ENCODE assay signal across 13 cellular contexts in genomic region chr5:10759111-10759510, GRCh38. TPM values are rescaled to one million over a fixed set of nuclear protein-coding genes. Genes with fewer than 3 reads are reported as not detected.
A peak's percentile ranks its signal among the peaks of the same experiment; 100 is the strongest.
DNase-seq lines count a peak whose midpoint lies in the region; ATAC-seq and TF ChIP-seq lines count a peak whose summit lies in the region.
"Had no signal": no experiment of that assay in that cellular context is flagged by ENCODE, and none has a peak within 500 bp of the region (broad histone marks: within the 10 kb centered on the region; RNA-seq: fewer than 3 reads in every experiment).

No MANE protein-coding gene starts in this region.

- no peak for TF ChIP-seq EP300 in SK-N-SH (IDR thresholded peaks at IDR 0.05; ENCODE audit: borderline replicate concordance in 1 of 2, low read depth in 1 of 2, low read length in 1 of 2)

- H3K23ac ChIP-seq in trophoblast cell (ENCODE audit: low read length), result no peak overlapping the region

- no peak overlapping the region for H2BK12ac ChIP-seq in trophoblast cell (ENCODE audit: low read length)

- H3K14ac ChIP-seq in trophoblast cell (ENCODE audit: low read length), result no peak overlapping the region

- H3K9me2 ChIP-seq in SK-N-SH, result no peaks in the 10 kb centered on the region
- no peaks in the 10 kb centered on the region for H3K9me2 ChIP-seq in PC-3 (replicated peaks; ENCODE audit: low read length)

- H3K79me1 ChIP-seq in trophoblast cell (ENCODE audit: low read length), result peaks cover 22% of the 10 kb centered on the region

- H3F3A ChIP-seq in SK-N-SH (replicated peaks; ENCODE audit: insufficient read depth), result peaks cover 28% of the 10 kb centered on the region
- H3F3A ChIP-seq in PC-3 (ENCODE audit: low read length, unreplicated experiment), result no peaks in the 10 kb centered on the region

- H4K91ac ChIP-seq in trophoblast cell (ENCODE audit: low read depth, low read length), result no peak overlapping the region

- H3K9me3 ChIP-seq in SK-N-SH, result no peaks in the 10 kb centered on the region
- no peaks in the 10 kb centered on the region for H3K9me3 ChIP-seq in PC-3 (ENCODE audit: low read length)
- H3K9me3 ChIP-seq in colonic mucosa, result no peaks in the 10 kb centered on the region
- H3K9me3 ChIP-seq in trophoblast cell (ENCODE audit: insufficient read depth, low read depth, low read length), result peaks cover 2% of the 10 kb centered on the region
- H3K9me3 ChIP-seq in SJCRH30 (replicated peaks), result no peaks in the 10 kb centered on the region
- H3K9me3 ChIP-seq: MG63 had no signal

- POLR2A ChIA-PET in SK-N-SH (lab: Yijun Ruan, JAX) (no interaction called here), PC-3 (lab: Charles Lee; ENCODE audit: unreplicated experiment) (no interaction called here)

- peak overlapping the region; percentile 74 for H3K4me2 ChIP-seq in SK-N-SH
- H3K4me2 ChIP-seq in PC-3 (ENCODE audit: low read length), result peak overlapping the region; percentile 87
- H3K4me2 ChIP-seq in trophoblast cell (ENCODE audit: low read length), result peak overlapping the region; percentile 55

- peak overlapping the region in 1 of 2 experiments; percentile 11; a peak in 1 of 4 replicates for H3K4me3 ChIP-seq in SK-N-SH (ENCODE audit: low read depth in 2 of 2, low read length in 1 of 2)
- H3K4me3 ChIP-seq in PC-3 (ENCODE audit: low read length), result peak overlapping the region; percentile 83
- H3K4me3 ChIP-seq in colonic mucosa, result no peak overlapping the region
- H3K4me3 ChIP-seq in trophoblast cell (ENCODE audit: low read depth, low read length), result no peak overlapping the region
- no peak overlapping the region for H3K4me3 ChIP-seq in SJCRH30

- no peak overlapping the region for H4K8ac ChIP-seq in trophoblast cell (ENCODE audit: low read depth, low read length)

- H2BK120ac ChIP-seq in trophoblast cell (ENCODE audit: insufficient read depth, low read length, poor library complexity), result no peak overlapping the region

- H3K4me1 ChIP-seq in SK-N-SH (ENCODE audit: control insufficient read depth in 1 of 2, insufficient read depth in 2 of 2, low read depth in 1 of 2, low read length in 1 of 2), result peaks cover 11 to 28% of the 10 kb centered on the region in 2 experiments; a peak in 3 of 4 replicates
- H3K4me1 ChIP-seq in PC-3 (ENCODE audit: insufficient read depth, low read length), result peaks cover 44% of the 10 kb centered on the region
- peaks cover 6% of the 10 kb centered on the region for H3K4me1 ChIP-seq in colonic mucosa
- H3K4me1 ChIP-seq in trophoblast cell (ENCODE audit: control insufficient read depth in 1 of 2, insufficient read depth in 2 of 2, low read length in 2 of 2), result peaks cover 19 to 26% of the 10 kb centered on the region in 2 experiments
- no peaks in the 10 kb centered on the region for H3K4me1 ChIP-seq in SJCRH30

- 97% methylated on average over 6 of the region's 6 CpGs for WGBS in SK-N-SH (ENCODE audit: low lambda C conversion rate)
- no CpG with 5 or more reads among the region's 6 CpGs for WGBS in trophoblast cell (ENCODE audit: extremely low coverage, insufficient coverage, insufficient read length)

- no peak overlapping the region for H4K12ac ChIP-seq in trophoblast cell (ENCODE audit: low read depth, low read length)

- H3K79me2 ChIP-seq in SK-N-SH (ENCODE audit: insufficient read depth), result peaks cover 62% of the 10 kb centered on the region
- peaks cover 68% of the 10 kb centered on the region for H3K79me2 ChIP-seq in PC-3 (ENCODE audit: low read length)
- H3K79me2 ChIP-seq in trophoblast cell (ENCODE audit: control insufficient read depth, insufficient read depth, low read length, poor library complexity), result peaks cover 22% of the 10 kb centered on the region

- intact Hi-C loops in PC-3 (cut with micrococcal nuclease) (no loop called here), colonic mucosa (cut with DNase I) (no loop called here)

- H2AK5ac ChIP-seq in trophoblast cell (ENCODE audit: low read length), result no peak overlapping the region

- H2AFZ ChIP-seq in SK-N-SH (ENCODE audit: low read depth) (no peak overlapping the region), PC-3 (ENCODE audit: low read length) (no peak overlapping the region), trophoblast cell (ENCODE audit: insufficient read depth, low read length, poor library complexity) (no peak overlapping the region)

- H3K9ac ChIP-seq in SK-N-SH (no peak overlapping the region), PC-3 (ENCODE audit: low read length) (peak overlapping the region; percentile 93), colonic mucosa (ENCODE audit: low read depth in 2 of 2, low read length in 2 of 2) (no peak overlapping the region), trophoblast cell (ENCODE audit: low read length) (no peak overlapping the region)

- CTCF ChIA-PET in SK-N-SH (lab: Yijun Ruan, JAX), result interaction anchor here (0.6 kb wide), 1 partner anchor 34 kb away, joined by 3 read pairs; no protein-coding TSS in a partner anchor
- CTCF ChIA-PET in PC-3 (lab: Charles Lee), result no interaction called here

- TF ChIP-seq RAD21 in SK-N-SH (IDR thresholded peaks at IDR 0.05; ENCODE audit: low read length), result no peak

- no peak overlapping the region for H3K4ac ChIP-seq in trophoblast cell (ENCODE audit: low read depth, low read length)

- BruUV-seq in PC-3 (replicated peaks; lab: Mats Ljungman, UMichigan), result no TSS peak

- ATAC-seq in SK-N-SH treated with all-trans-retinoic acid at 6 μM for 48 hours (no peak), PC-3 (no peak)
- ATAC-seq: heart right ventricle had no signal

- no peak overlapping the region for H3K18ac ChIP-seq in trophoblast cell (ENCODE audit: low read length)

- no peak overlapping the region for H2BK5ac ChIP-seq in trophoblast cell (ENCODE audit: low read depth, low read length, poor library complexity)

- H3K27ac ChIP-seq in SK-N-SH (ENCODE audit: low read depth in 2 of 2, low read length in 1 of 2), result no peak overlapping the region
- H3K27ac ChIP-seq in PC-3 (ENCODE audit: low read length), result no peak overlapping the region; the same call in 1 of the 2 replicates
- H3K27ac ChIP-seq in colonic mucosa, result peak overlapping the region; percentile 90
- H3K27ac ChIP-seq in trophoblast cell (ENCODE audit: low read depth, low read length), result no peak overlapping the region
- no peak overlapping the region for H3K27ac ChIP-seq in SJCRH30

- no peak for TF ChIP-seq CTCF in SK-N-SH (IDR thresholded peaks at IDR 0.05)
- no peak for TF ChIP-seq CTCF in PC-3 (conservative IDR thresholded peaks at IDR 0.05; ENCODE audit: low read depth, low read length)
- no peak for TF ChIP-seq CTCF in colonic mucosa (IDR thresholded peaks at IDR 0.05)

- peaks cover 0 to 2% of the 10 kb centered on the region in 2 experiments for H3K36me3 ChIP-seq in SK-N-SH (replicated peaks in 1 of 2; ENCODE audit: control insufficient read depth in 1 of 2, insufficient read depth in 2 of 2, low read length in 1 of 2)
- H3K36me3 ChIP-seq in PC-3 (ENCODE audit: low read depth, low read length), result peaks cover 51% of the 10 kb centered on the region
- H3K36me3 ChIP-seq in colonic mucosa, result no peaks in the 10 kb centered on the region
- peaks cover 7 to 25% of the 10 kb centered on the region in 2 experiments for H3K36me3 ChIP-seq in trophoblast cell (ENCODE audit: control insufficient read depth in 1 of 2, insufficient read depth in 2 of 2, low read length in 2 of 2)
- H3K36me3 ChIP-seq in SJCRH30, result no peaks in the 10 kb centered on the region

- no peak for DNase-seq in SK-N-SH
- DNase-seq in PC-3, result no peak
- peak; percentile 67 for DNase-seq in colonic mucosa
- no peak for DNase-seq in trophoblast cell
- no peak for DNase-seq in LoVo (ENCODE audit: low spot score)
- no peak for DNase-seq in GM03348 (ENCODE audit: low spot score)
- no peak for DNase-seq in SJCRH30
- DNase-seq: HCEC 1CT; heart right ventricle; MG63; midbrain; stimulated activated naive CD4-positive, alpha-beta T cell had no signal

- H3K27me3 ChIP-seq in SK-N-SH (ENCODE audit: insufficient read depth) (no peaks in the 10 kb centered on the region), PC-3 (ENCODE audit: low read length) (no peaks in the 10 kb centered on the region), colonic mucosa (no peaks in the 10 kb centered on the region), trophoblast cell (ENCODE audit: insufficient read depth, low read length) (no peaks in the 10 kb centered on the region), SJCRH30 (no peaks in the 10 kb centered on the region)
- H3K27me3 ChIP-seq: heart right ventricle, MG63 had no signal

- H4K20me1 ChIP-seq in SK-N-SH (ENCODE audit: insufficient read depth), result peaks cover 37% of the 10 kb centered on the region
- H4K20me1 ChIP-seq in PC-3 (ENCODE audit: low read length), result peaks cover 52% of the 10 kb centered on the region

TF ChIP-seq in SK-N-SH, 30 proteins besides CTCF, POLR2A, EP300 and RAD21 (continues in another document):
- TF ChIP-seq MEF2A (IDR thresholded peaks at IDR 0.05; ENCODE audit: borderline replicate concordance, low read depth) (no peak), GATA2 (CRISPR knock-in tag; IDR thresholded peaks at IDR 0.05) (no peak), EZH2phosphoT487 (IDR thresholded peaks at IDR 0.05; ENCODE audit: borderline replicate concordance, low read depth) (no peak), SIN3A (IDR thresholded peaks at IDR 0.05; ENCODE audit: borderline replicate concordance, low read depth, low read length) (no peak)

TF ChIP-seq in SK-N-SH treated with all-trans-retinoic acid at 6 μM for 48 hours, 23 proteins besides CTCF, POLR2A, EP300 and RAD21 (continues in another document):
- TF ChIP-seq PPARA (CRISPR knock-in tag; IDR thresholded peaks at IDR 0.05; ENCODE audit: borderline replicate concordance), result no peak
- no peak for TF ChIP-seq ZNF70 (CRISPR knock-in tag; IDR thresholded peaks at IDR 0.05)
- TF ChIP-seq ESRRG (CRISPR knock-in tag; IDR thresholded peaks at IDR 0.05), result no peak
- TF ChIP-seq ZFP3 (CRISPR knock-in tag; IDR thresholded peaks at IDR 0.05), result no peak
- TF ChIP-seq CSDC2 (CRISPR knock-in tag; IDR thresholded peaks at IDR 0.05), result no peak
- no peak for TF ChIP-seq CSRNP3 (CRISPR knock-in tag; IDR thresholded peaks at IDR 0.05)
- TF ChIP-seq ISL1 (CRISPR knock-in tag; IDR thresholded peaks at IDR 0.05), result no peak

RNA-seq across cellular contexts. Expression of gene DAP, which starts 1.9 kb away (rescaled TPM):
- polyA plus RNA-seq in SK-N-SH (2012; rRNA removed), result 60.3 and 78.2 TPM in 2 replicates
- 94.3 and 110 TPM in 2 replicates for polyA plus RNA-seq in SK-N-SH (2012; cell fraction: cytosol; rRNA removed)
- 49.0 and 49.4 TPM in 2 replicates for polyA plus RNA-seq in SK-N-SH (2012; cell fraction: nucleus; rRNA removed)
- total RNA-seq in PC-3 (2014; rRNA removed), result 106 and 152 TPM in 2 replicates
- 100 to 1,000 TPM; 106 to 133 TPM for total RNA-seq in colonic mucosa
- 175 and 176 TPM in 2 replicates for polyA plus RNA-seq in trophoblast cell (2013)
- 10.0 and 10.8 TPM in 2 replicates for total RNA-seq in SJCRH30 (2014; rRNA removed; shearing (Covaris generic))
